In the genomic region with DNA sequence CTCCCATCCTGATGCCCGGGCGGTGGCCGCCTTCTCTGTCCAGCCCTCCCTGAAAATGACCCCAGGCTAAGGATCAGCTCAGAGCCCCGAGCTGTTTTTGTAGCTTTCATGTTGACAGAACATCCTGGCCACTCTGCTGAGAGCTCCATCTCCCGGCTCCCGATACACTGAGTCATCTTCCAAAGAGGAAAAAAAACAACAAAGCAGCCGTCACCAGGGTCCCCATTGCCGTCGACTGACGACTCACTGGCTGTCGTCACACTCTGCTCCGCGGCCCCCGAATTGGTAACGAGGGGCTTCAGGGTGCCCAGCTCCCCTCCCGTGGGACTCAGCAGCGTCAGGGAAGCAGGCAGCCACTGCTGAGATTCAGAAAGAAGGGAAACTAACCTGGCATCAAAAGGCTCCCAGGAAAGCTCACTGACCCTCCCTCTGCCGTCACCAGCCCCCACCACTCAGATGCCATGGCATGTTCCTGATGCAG, we compare ENCODE assay signal across 10 cellular contexts.
DNase-seq lines count a peak whose midpoint lies in the region; ATAC-seq and TF ChIP-seq lines count a peak whose summit lies in the region.
"Had no signal": no experiment of that assay in that cellular context is flagged by ENCODE, and none has a peak within 500 bp of the region (broad histone marks: within the 10 kb centered on the region; RNA-seq: fewer than 3 reads in every experiment).

No MANE protein-coding gene starts in this region.

- H3K4me1 ChIP-seq in lung (ENCODE audit: control insufficient read depth in 2 of 2, insufficient read depth in 2 of 2, low read length in 2 of 2): peaks cover 12 to 55% of the 10 kb centered on the region in 2 donors
- H3K4me1 ChIP-seq in thyroid gland: peaks cover 77 to 79% of the 10 kb centered on the region in 2 donors

- H3K36me3 Mint-ChIP-seq in chondrocyte (ENCODE audit: low read depth): peaks cover 8% of the 10 kb centered on the region

- H3K36me3 ChIP-seq in lung (ENCODE audit: control insufficient read depth in 2 of 2, insufficient read depth in 2 of 2, low read length in 2 of 2): peaks cover 15 to 42% of the 10 kb centered on the region in 2 donors
- H3K36me3 ChIP-seq in thyroid gland: peaks cover 38 to 45% of the 10 kb centered on the region in 2 donors

- H3K27me3 Mint-ChIP-seq in chondrocyte (ENCODE audit: low read depth): no peaks in the 10 kb centered on the region

- H3K4me3 Mint-ChIP-seq in chondrocyte (ENCODE audit: unreplicated experiment): peak overlapping the region; percentile 67
- H3K4me3 Mint-ChIP-seq: activated CD4-positive, alpha-beta T cell treated with anti-CD3 and anti-CD28 coated beads, Interleukin-2, amount 10 ng/mL, durations not matched to agents 7 days and 5 days had no signal

- TF ChIP-seq CTCF in chondrocyte (IDR thresholded peaks at IDR 0.05): peak; percentile 15
- TF ChIP-seq CTCF in lung (IDR thresholded peaks at IDR 0.05; ENCODE audit: control extremely low read depth, extremely low read depth): no peak
- no peak for TF ChIP-seq CTCF in thyroid gland (IDR thresholded peaks at IDR 0.05)

- no peaks in the 10 kb centered on the region for H3K9me3 Mint-ChIP-seq in chondrocyte (ENCODE audit: low read depth)
- H3K9me3 Mint-ChIP-seq: activated CD4-positive, alpha-beta T cell treated with anti-CD3 and anti-CD28 coated beads, Interleukin-2, amount 10 ng/mL, durations not matched to agents 7 days and 5 days had no signal

- H3K9me3 ChIP-seq in lung (ENCODE audit: control insufficient read depth in 2 of 2, insufficient read depth in 1 of 2, low read length in 1 of 2) (no peaks in the 10 kb centered on the region), thyroid gland (no peaks in the 10 kb centered on the region)

- peak; percentile 4 for DNase-seq in NCI-H146 (lab: John Stamatoyannopoulos, UW)
- no peak for DNase-seq in NCI-H146 treated with DMSO at 0.1 percent for 48 hours (lab: John Stamatoyannopoulos, UW; ENCODE audit: unreplicated experiment)
- DNase-seq in chondrocyte (ENCODE audit: low spot score): no peak
- DNase-seq in lung (ENCODE audit: low spot score): no peak
- DNase-seq in thyroid gland: no peak
- DNase-seq in NCI-H2227 treated with DMSO at 0.1 percent for 48 hours (lab: John Stamatoyannopoulos, UW): no peak
- DNase-seq in HuH-7 (ENCODE audit: low spot score): no peak
- DNase-seq: activated CD4-positive, alpha-beta T cell treated with anti-CD3 and anti-CD28 coated beads, Interleukin-2, amount 10 ng/mL, durations not matched to agents 7 days and 5 days had no signal

- 75 to 86% methylated on average over 18 of the region's 18 CpGs for WGBS in lung, 2 donors
- 56 to 65% methylated on average over 18 of the region's 18 CpGs for WGBS in thyroid gland, 2 donors

- H3K27ac ChIP-seq in lung (ENCODE audit: low read depth in 1 of 2, low read length in 1 of 2) (peak overlapping the region; percentile 48 to 74), thyroid gland (peak overlapping the region in 2 of 3 donors; percentile 40 to 99)

- intact Hi-C loops in thyroid gland (cut with DNase I): no loop called here

- H3K4me3 ChIP-seq in lung (no peak overlapping the region), thyroid gland (replicated peaks in 1 of 3) (peak overlapping the region in 1 of 3 donors; percentile 10)

- H3K27me3 ChIP-seq in lung (ENCODE audit: control insufficient read depth, insufficient read depth) (no peaks in the 10 kb centered on the region), thyroid gland (no peaks in the 10 kb centered on the region)

- no peak for TF ChIP-seq POLR2A in thyroid gland (IDR thresholded peaks at IDR 0.05)

- ATAC-seq in lung (ENCODE audit: insufficient read depth, low FRiP score): no peak
- no peak for ATAC-seq in HG02798 (IDR thresholded peaks at IDR 0.05; ENCODE audit: poor library complexity, unreplicated experiment)
- ATAC-seq: HCT116 had no signal

- H3K4me1 Mint-ChIP-seq in chondrocyte (ENCODE audit: low read depth): peaks cover 33% of the 10 kb centered on the region

- peak overlapping the region; percentile 88 for H3K27ac Mint-ChIP-seq in chondrocyte (ENCODE audit: unreplicated experiment)
- H3K27ac Mint-ChIP-seq: activated CD4-positive, alpha-beta T cell treated with anti-CD3 and anti-CD28 coated beads, Interleukin-2, amount 10 ng/mL, durations not matched to agents 7 days and 5 days had no signal
